ENCODE assay signal across 9 cellular contexts in genomic region chr16:578870-579405, GRCh38. TPM values are rescaled to one million over a fixed set of nuclear protein-coding genes. Genes with fewer than 3 reads are reported as not detected.
A peak's percentile ranks its signal among the peaks of the same experiment; 100 is the strongest.
DNase-seq lines count a peak whose midpoint lies in the region; ATAC-seq and TF ChIP-seq lines count a peak whose summit lies in the region.
"Had no signal": no experiment of that assay in that cellular context is flagged by ENCODE, and none has a peak within 500 bp of the region (broad histone marks: within the 10 kb centered on the region; RNA-seq: fewer than 3 reads in every experiment).

No MANE protein-coding gene starts in this region.

- H2AFZ ChIP-seq in MM.1S (ENCODE audit: low read length), result no peak overlapping the region

- H3K27ac Mint-ChIP-seq in mesothelial cell of epicardium, result no peak overlapping the region
- no peak overlapping the region for H3K27ac Mint-ChIP-seq in stimulated activated effector memory CD8-positive, alpha-beta T cell treated with anti-CD3 and anti-CD28 coated beads, Interleukin-12 subunit alpha, Interleukin-12 subunit beta, amount 100 ng/mL, for 72 hours
- H3K27ac Mint-ChIP-seq: T-helper 1 cell treated with Interleukin-12 subunit alpha and Interleukin-12 subunit beta and Interleukin-4 antibody, amounts not matched to agents 30 μg/mL and 1 μg/mL, for 36 hours had no signal

- H3K27me3 ChIP-seq in MM.1S (replicated peaks; ENCODE audit: insufficient read depth, low read length), result no peaks in the 10 kb centered on the region

- no peak overlapping the region for H3K4me3 Mint-ChIP-seq in mesothelial cell of epicardium
- no peak overlapping the region for H3K4me3 Mint-ChIP-seq in stimulated activated effector memory CD8-positive, alpha-beta T cell treated with anti-CD3 and anti-CD28 coated beads, Interleukin-12 subunit alpha, Interleukin-12 subunit beta, amount 100 ng/mL, for 72 hours
- H3K4me3 Mint-ChIP-seq: T-helper 1 cell treated with Interleukin-12 subunit alpha and Interleukin-12 subunit beta and Interleukin-4 antibody, amounts not matched to agents 30 μg/mL and 1 μg/mL, for 36 hours had no signal

- H3K27ac ChIP-seq in MM.1S (ENCODE audit: low read length), result no peak overlapping the region

- H3K36me3 ChIP-seq in MM.1S (replicated peaks; ENCODE audit: insufficient read depth, low read length), result no peaks in the 10 kb centered on the region

- DNase-seq in GM03348 (ENCODE audit: low spot score) (peak; percentile 72), MM.1S (peak; percentile 85), mesothelial cell of epicardium (ENCODE audit: low spot score in 2 of 2, unreplicated experiment in 2 of 2) (no peak), lower leg skin (ENCODE audit: low spot score in 2 of 2) (no peak)
- peak; percentile 45 to 66 for DNase-seq in activated CD4-positive, alpha-beta T cell treated with anti-CD3 and anti-CD28 coated beads for 4 hours
- peak; percentile 43 for DNase-seq in effector CD4-positive, alpha-beta T cell
- DNase-seq in stimulated activated effector memory CD8-positive, alpha-beta T cell treated with anti-CD3 and anti-CD28 coated beads, Interleukin-12 subunit alpha, Interleukin-12 subunit beta, amount 100 ng/mL, for 72 hours (ENCODE audit: low spot score in 2 of 2), result peak; percentile 39 to 81

- no peaks in the 10 kb centered on the region for H3K9me2 ChIP-seq in MM.1S (replicated peaks; ENCODE audit: insufficient read depth, low read length)

- TF ChIP-seq POLR2A in lower leg skin (IDR thresholded peaks at IDR 0.05), result no peak

- peak; percentile 77 for ATAC-seq in stimulated activated effector memory CD8-positive, alpha-beta T cell treated with anti-CD3 and anti-CD28 coated beads, Interleukin-12 subunit alpha, Interleukin-12 subunit beta, amount 100 ng/mL, for 72 hours
- no peak for ATAC-seq in HG03159 (IDR thresholded peaks at IDR 0.05; ENCODE audit: unreplicated experiment)

- H3K4me3 ChIP-seq in MM.1S (ENCODE audit: low read length) (no peak overlapping the region), lower leg skin (ENCODE audit: low read depth, poor library complexity, severe bottlenecking) (no peak overlapping the region)

- WGBS in lower leg skin, 2 donors, result 54 to 61% methylated on average over 13 to 34 of the region's 34 CpGs

- H3K4me1 Mint-ChIP-seq in mesothelial cell of epicardium, result no peaks in the 10 kb centered on the region
- H3K4me1 Mint-ChIP-seq in stimulated activated effector memory CD8-positive, alpha-beta T cell treated with anti-CD3 and anti-CD28 coated beads, Interleukin-12 subunit alpha, Interleukin-12 subunit beta, amount 100 ng/mL, for 72 hours, result peaks cover 6% of the 10 kb centered on the region

- H3F3A ChIP-seq in MM.1S (ENCODE audit: insufficient read depth, low read length), result no peaks in the 10 kb centered on the region

- H3K79me2 ChIP-seq in MM.1S (ENCODE audit: low read length), result no peaks in the 10 kb centered on the region

- peak; percentile 90 for TF ChIP-seq CTCF in MM.1S (IDR thresholded peaks at IDR 0.05; ENCODE audit: low read length)
- TF ChIP-seq CTCF in mesothelial cell of epicardium (IDR thresholded peaks at IDR 0.05; ENCODE audit: unreplicated experiment), result peak; percentile 52
- no peak for TF ChIP-seq CTCF in lower leg skin (IDR thresholded peaks at IDR 0.05)

- H3K9me3 ChIP-seq in MM.1S (replicated peaks; ENCODE audit: insufficient read depth, low read length), result no peaks in the 10 kb centered on the region

- H3K36me3 Mint-ChIP-seq in mesothelial cell of epicardium, result peaks cover 4% of the 10 kb centered on the region
- no peaks in the 10 kb centered on the region for H3K36me3 Mint-ChIP-seq in stimulated activated effector memory CD8-positive, alpha-beta T cell treated with anti-CD3 and anti-CD28 coated beads, Interleukin-12 subunit alpha, Interleukin-12 subunit beta, amount 100 ng/mL, for 72 hours

- no peaks in the 10 kb centered on the region for H3K27me3 Mint-ChIP-seq in mesothelial cell of epicardium (ENCODE audit: low read depth)

- intact Hi-C loops in lower leg skin (cut with DNase I; ENCODE audit: low total_unique reads), result no loop called here

- H4K20me1 ChIP-seq in MM.1S (ENCODE audit: insufficient read depth, low read length), result no peaks in the 10 kb centered on the region

- H3K9ac ChIP-seq in MM.1S (ENCODE audit: low read length), result no peak overlapping the region

- H3K4me1 ChIP-seq in MM.1S (ENCODE audit: low read length), result no peaks in the 10 kb centered on the region

- H3K4me2 ChIP-seq in MM.1S (ENCODE audit: low read depth, low read length), result peak overlapping the region; percentile 51; the same call in 1 of the 2 replicates

- no peaks in the 10 kb centered on the region for H3K9me3 Mint-ChIP-seq in mesothelial cell of epicardium
- no peaks in the 10 kb centered on the region for H3K9me3 Mint-ChIP-seq in stimulated activated effector memory CD8-positive, alpha-beta T cell treated with anti-CD3 and anti-CD28 coated beads, Interleukin-12 subunit alpha, Interleukin-12 subunit beta, amount 100 ng/mL, for 72 hours
- H3K9me3 Mint-ChIP-seq: T-helper 1 cell treated with Interleukin-12 subunit alpha and Interleukin-12 subunit beta and Interleukin-4 antibody, amounts not matched to agents 30 μg/mL and 1 μg/mL, for 36 hours had no signal

RNA-seq across cellular contexts. Expression of gene PIGQ, which starts 9.2 kb away (rescaled TPM):
- 78.5 to 86.7 TPM (median 84.8 TPM) in 3 replicates for total RNA-seq in mesothelial cell of epicardium
- total RNA-seq in lower leg skin, result 10 to 100 TPM; 33.2 to 46.1 (median 43.5) TPM

RNA-seq across cellular contexts. Expression of gene RAB40C, which starts 10.9 kb away (rescaled TPM):
- total RNA-seq in mesothelial cell of epicardium (23.2 to 26.2 TPM (median 25.5 TPM) in 3 replicates), lower leg skin (100 to 1,000 TPM; 103 to 161 (median 122) TPM)

RNA-seq across cellular contexts. Expression of gene NHLRC4, which starts 12.1 kb away (rescaled TPM):
- total RNA-seq in mesothelial cell of epicardium, result 2.3 to 3.0 TPM (median 2.7 TPM) in 3 replicates
- total RNA-seq in lower leg skin, result 1 to 10 TPM in 1 of 4 donors, under 1 TPM in 3; 0.49 to 1.0 (median 0.57) TPM

RNA-seq across cellular contexts. Expression of gene PRR35, which starts 18.7 kb away (rescaled TPM):
- total RNA-seq in mesothelial cell of epicardium (0.25 TPM in 1 of 3 replicates, not detected in the others), lower leg skin (not detected)

RNA-seq across cellular contexts. Expression of gene CAPN15, which starts 51.4 kb away (rescaled TPM):
- total RNA-seq in mesothelial cell of epicardium, result 48.2 to 49.1 TPM (median 48.7 TPM) in 3 replicates
- total RNA-seq in lower leg skin, result 10 to 100 TPM; 80.8 to 95.5 (median 84.6) TPM

Comparison
In these comparisons a context has a peak if more than half of its experiments do, and no peak if none do; other contexts are left out.
1. DNase-seq: peak in GM03348 (single experiment), MM.1S (single experiment), activated CD4-positive, alpha-beta T cell treated with anti-CD3 and anti-CD28 coated beads for 4 hours (2 of 2), effector CD4-positive, alpha-beta T cell (single experiment) and stimulated activated effector memory CD8-positive, alpha-beta T cell treated with anti-CD3 and anti-CD28 coated beads, Interleukin-12 subunit alpha, Interleukin-12 subunit beta, amount 100 ng/mL, for 72 hours (2 of 2); none in mesothelial cell of epicardium (0 of 2) and lower leg skin (0 of 2).
2. CTCF ChIP-seq: peak in MM.1S (single experiment) and mesothelial cell of epicardium (single experiment); none in lower leg skin (0 of 3).